11 cellular contexts compared by ENCODE assay signal in the genomic region with DNA sequence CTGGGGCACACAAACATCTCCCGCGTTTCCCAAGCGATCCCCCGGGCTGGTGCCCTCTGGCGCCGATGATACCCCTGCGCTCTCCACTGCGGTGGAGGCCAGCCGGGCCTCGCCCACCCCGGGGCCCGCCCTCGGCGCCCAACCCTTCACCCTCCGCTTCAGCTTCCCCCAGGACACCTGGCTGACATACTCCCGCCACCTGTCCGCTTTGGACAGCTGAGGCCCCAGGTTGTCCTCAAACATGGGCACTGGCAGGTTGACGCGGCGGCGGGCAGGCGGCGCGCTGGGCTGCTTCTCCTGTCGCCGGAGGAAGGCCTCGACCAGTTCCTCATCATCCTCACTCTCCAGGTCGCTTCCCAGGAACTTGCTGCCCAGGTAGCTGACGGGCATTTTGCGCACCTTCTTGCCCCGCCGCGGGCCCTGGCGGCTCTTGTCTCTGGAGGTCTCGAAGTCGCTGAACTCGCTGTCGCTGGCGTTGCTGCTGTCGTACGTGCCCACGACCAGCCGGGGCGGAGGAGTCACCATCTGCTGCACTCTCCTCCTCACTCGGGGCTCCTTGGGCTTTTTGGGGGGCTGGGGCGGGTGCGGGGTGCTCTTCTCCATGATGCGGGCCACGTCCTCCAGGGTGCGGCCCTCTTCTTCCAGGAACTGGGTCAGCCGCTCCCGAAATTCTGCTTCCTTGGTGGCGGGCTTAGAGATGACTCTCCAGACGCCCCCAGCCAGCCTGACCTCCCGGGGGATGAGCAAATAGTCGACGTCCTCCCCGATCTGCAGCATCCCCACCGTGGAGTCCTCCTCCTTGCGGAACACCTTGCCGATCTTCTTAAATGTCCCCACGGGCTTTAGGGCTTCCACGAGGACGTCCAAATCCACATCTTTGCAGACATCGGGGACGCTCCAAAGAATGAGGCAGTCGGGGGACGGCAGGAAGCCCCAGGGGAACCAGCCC. TPM values are rescaled to one million over a fixed set of nuclear protein-coding genes. Genes with fewer than 3 reads are reported as not detected.
DNase-seq lines count a peak whose midpoint lies in the region; ATAC-seq and TF ChIP-seq lines count a peak whose summit lies in the region.
"Had no signal": no experiment of that assay in that cellular context is flagged by ENCODE, and none has a peak within 500 bp of the region (broad histone marks: within the 10 kb centered on the region; RNA-seq: fewer than 3 reads in every experiment).

No MANE protein-coding gene starts in this region.

- TF ChIP-seq CTCF in AG04450 (IDR thresholded peaks at IDR 0.05; ENCODE audit: low read depth, low read length) (no peak), gastroesophageal sphincter (IDR thresholded peaks at IDR 0.05) (no peak), ovary (IDR thresholded peaks at IDR 0.05) (no peak)

- H3K4me3 ChIP-seq in AG04450 (ENCODE audit: low read depth, low read length) (peak overlapping the region; percentile 74), SK-N-MC (peak overlapping the region; percentile 94), gastroesophageal sphincter (peak overlapping the region; percentile 1 to 57), ovary (peak overlapping the region; percentile 64)

- intact Hi-C loops in ovary (cut with DNase I) = no loop called here
- intact Hi-C loops in activated T-helper 1 cell treated with anti-CD3 and anti-CD28 coated beads, Interleukin-12 subunit alpha, Interleukin-12 subunit beta, Interleukin-2, Interleukin-4 antibody, amounts not matched to agents 30 ng/mL and 10 ng/mL and 1 ng/mL, durations not matched to agents 14 hours and 24 hours and 36 hours (cut with micrococcal nuclease) = no loop called here

- H3K27me3 ChIP-seq in AG04450 (ENCODE audit: control insufficient read depth, insufficient read depth, low read length) (peaks cover 3% of the 10 kb centered on the region), gastroesophageal sphincter (peaks cover 86% of the 10 kb centered on the region), ovary (no peaks in the 10 kb centered on the region)

- ATAC-seq in gastroesophageal sphincter (no peak), GM19467 (IDR thresholded peaks at IDR 0.05; ENCODE audit: unreplicated experiment) (no peak)
- ATAC-seq: PC-3 had no signal

- H3K36me3 ChIP-seq in SK-N-MC (ENCODE audit: insufficient read depth, low read length) (peaks cover 15% of the 10 kb centered on the region), gastroesophageal sphincter (no peaks in the 10 kb centered on the region), ovary (no peaks in the 10 kb centered on the region)

- H3K9ac ChIP-seq in SK-N-MC (ENCODE audit: insufficient read length) = peak overlapping the region; percentile 87
- H3K9ac ChIP-seq: KMS-11 had no signal

- TF ChIP-seq EP300 in gastroesophageal sphincter (IDR thresholded peaks at IDR 0.05) = no peak
- no peak for TF ChIP-seq EP300 in ovary (IDR thresholded peaks at IDR 0.05)

- no CpG with 5 or more reads among the region's 68 CpGs for WGBS in gastroesophageal sphincter (ENCODE audit: low coverage in 1 of 2), 2 donors
- 2 to 4% (median 3%) methylated on average over 61 to 68 of the region's 68 CpGs for WGBS in ovary, 3 donors

- H3K27ac Mint-ChIP-seq in activated T-helper 1 cell treated with anti-CD3 and anti-CD28 coated beads, Interleukin-12 subunit alpha, Interleukin-12 subunit beta, Interleukin-2, Interleukin-4 antibody, amounts not matched to agents 30 ng/mL and 10 ng/mL and 1 ng/mL, durations not matched to agents 14 hours and 24 hours and 36 hours = no peak overlapping the region

- H3K9me3 ChIP-seq in AG04450 (ENCODE audit: control insufficient read depth, insufficient read depth, low read length) = peaks cover 10% of the 10 kb centered on the region; the same call in 1 of the 2 replicates
- H3K9me3 ChIP-seq in SK-N-MC (ENCODE audit: low read depth, low read length) = no peaks in the 10 kb centered on the region
- H3K9me3 ChIP-seq in gastroesophageal sphincter = no peaks in the 10 kb centered on the region
- H3K9me3 ChIP-seq in ovary = no peaks in the 10 kb centered on the region

- H3K4me1 Mint-ChIP-seq in activated T-helper 1 cell treated with anti-CD3 and anti-CD28 coated beads, Interleukin-12 subunit alpha, Interleukin-12 subunit beta, Interleukin-2, Interleukin-4 antibody, amounts not matched to agents 30 ng/mL and 10 ng/mL and 1 ng/mL, durations not matched to agents 14 hours and 24 hours and 36 hours (ENCODE audit: low read depth) = peaks cover 6% of the 10 kb centered on the region

- H3K36me3 Mint-ChIP-seq in activated T-helper 1 cell treated with anti-CD3 and anti-CD28 coated beads, Interleukin-12 subunit alpha, Interleukin-12 subunit beta, Interleukin-2, Interleukin-4 antibody, amounts not matched to agents 30 ng/mL and 10 ng/mL and 1 ng/mL, durations not matched to agents 14 hours and 24 hours and 36 hours (ENCODE audit: low read depth) = no peaks in the 10 kb centered on the region

- peak overlapping the region; percentile 65 for H3K27ac ChIP-seq in AG04450 (ENCODE audit: low read depth, low read length)
- H3K27ac ChIP-seq in SK-N-MC = peak overlapping the region; percentile 25; the same call in 1 of the 2 replicates
- H3K27ac ChIP-seq in gastroesophageal sphincter = peak overlapping the region in 3 of 4 donors; percentile 65 to 78 (median 73)
- H3K27ac ChIP-seq in ovary = peak overlapping the region; percentile 46 to 84
- H3K27ac ChIP-seq: C4-2B, KMS-11 had no signal

- H3K27me3 Mint-ChIP-seq in activated T-helper 1 cell treated with anti-CD3 and anti-CD28 coated beads, Interleukin-12 subunit alpha, Interleukin-12 subunit beta, Interleukin-2, Interleukin-4 antibody, amounts not matched to agents 30 ng/mL and 10 ng/mL and 1 ng/mL, durations not matched to agents 14 hours and 24 hours and 36 hours (ENCODE audit: insufficient read depth) = peaks cover 67% of the 10 kb centered on the region

- POLR2A ChIA-PET in AG04450 (lab: Yijun Ruan, JAX) = interaction anchor here (0.9 to 1.3 kb wide), 3 partner anchors 7 to 68 kb away, joined by 3 to 10 read pairs (median 8); no protein-coding TSS in a partner anchor

- H3K4me1 ChIP-seq in gastroesophageal sphincter (peaks cover 0 to 76% (median 21%) of the 10 kb centered on the region in 3 donors), ovary (ENCODE audit: insufficient read depth) (peaks cover 13% of the 10 kb centered on the region)

- CTCF ChIA-PET in AG04450 (lab: Charles Lee) = interaction anchor here (1.5 to 1.7 kb wide), 2 partner anchors 9 to 17 kb away, joined by 6 to 11 read pairs; no protein-coding TSS in a partner anchor

- H3K4me3 Mint-ChIP-seq in activated T-helper 1 cell treated with anti-CD3 and anti-CD28 coated beads, Interleukin-12 subunit alpha, Interleukin-12 subunit beta, Interleukin-2, Interleukin-4 antibody, amounts not matched to agents 30 ng/mL and 10 ng/mL and 1 ng/mL, durations not matched to agents 14 hours and 24 hours and 36 hours = no peak overlapping the region

- TF ChIP-seq POLR2A in gastroesophageal sphincter (IDR thresholded peaks at IDR 0.05) = no peak
- TF ChIP-seq POLR2A in ovary (IDR thresholded peaks at IDR 0.05) = no peak

- DNase-seq in AG04450 (ENCODE audit: low read depth, low spot score) (no peak), SK-N-MC (ENCODE audit: low read depth, low spot score) (no peak), ovary (peak in 2 of 5 donors; percentile 47 to 50), HuH-7 (ENCODE audit: low spot score) (no peak)
- DNase-seq in activated T-helper 1 cell treated with anti-CD3 and anti-CD28 coated beads, Interleukin-12 subunit alpha, Interleukin-12 subunit beta, Interleukin-2, Interleukin-4 antibody, amounts not matched to agents 30 ng/mL and 10 ng/mL and 1 ng/mL, durations not matched to agents 14 hours and 24 hours and 36 hours (ENCODE audit: low spot score) = no peak
- no peak for DNase-seq in stimulated activated CD4-positive, alpha-beta T cell treated with anti-CD3 and anti-CD28 coated beads, Interleukin-4, amount 100 ng/mL, for 4 hours
- DNase-seq: PC-3 had no signal

- no peaks in the 10 kb centered on the region for H3K9me3 Mint-ChIP-seq in activated T-helper 1 cell treated with anti-CD3 and anti-CD28 coated beads, Interleukin-12 subunit alpha, Interleukin-12 subunit beta, Interleukin-2, Interleukin-4 antibody, amounts not matched to agents 30 ng/mL and 10 ng/mL and 1 ng/mL, durations not matched to agents 14 hours and 24 hours and 36 hours

RNA-seq across cellular contexts. Expression of gene CCDC8, which starts 1.1 kb away (rescaled TPM):
- 9.2 and 10.5 TPM in 2 replicates for polyA plus RNA-seq in AG04450 (2011; rRNA removed)
- 11.3 and 12.4 TPM in 2 replicates for polyA minus RNA-seq in AG04450 (2011; rRNA and poly(A)+ RNA removed)
- total RNA-seq in gastroesophageal sphincter = 10 to 100 TPM in 1 of 4 donors, 1 to 10 TPM in 3; 4.3 to 10.1 (median 7.6) TPM
- 10 to 100 TPM; 29.3 to 82.6 (median 67.9) TPM for total RNA-seq in ovary
- 10 to 100 TPM; 20.1 to 35.7 TPM for polyA plus RNA-seq in ovary
- total RNA-seq in activated T-helper 1 cell treated with anti-CD3 and anti-CD28 coated beads, Interleukin-12 subunit alpha, Interleukin-12 subunit beta, Interleukin-2, Interleukin-4 antibody, amounts not matched to agents 30 ng/mL and 10 ng/mL and 1 ng/mL, durations not matched to agents 14 hours and 24 hours and 36 hours = not detected in 2 replicates
- total RNA-seq: PC-3 had no signal

RNA-seq across cellular contexts. Expression of gene PNMA8C, which starts 16.4 kb away (rescaled TPM):
- polyA plus RNA-seq in AG04450 (2011; rRNA removed) (0.19 and 0.21 TPM in 2 replicates), ovary (under 1 TPM; 0.15 to 0.32 TPM)
- 0.51 and 0.87 TPM in 2 replicates for polyA minus RNA-seq in AG04450 (2011; rRNA and poly(A)+ RNA removed)
- total RNA-seq in gastroesophageal sphincter (under 1 TPM in 3 of 4 donors, not detected in 1; 0.12 to 0.39 (median 0.27) TPM), ovary (under 1 TPM in 6 of 7 donors, not detected in 1; 0.25 to 0.82 (median 0.39) TPM)
- total RNA-seq in activated T-helper 1 cell treated with anti-CD3 and anti-CD28 coated beads, Interleukin-12 subunit alpha, Interleukin-12 subunit beta, Interleukin-2, Interleukin-4 antibody, amounts not matched to agents 30 ng/mL and 10 ng/mL and 1 ng/mL, durations not matched to agents 14 hours and 24 hours and 36 hours = not detected in 2 replicates
- total RNA-seq: PC-3 had no signal

RNA-seq across cellular contexts. Expression of gene PNMA8A, which starts 59.1 kb away (rescaled TPM):
- 4.0 and 4.2 TPM in 2 replicates for polyA plus RNA-seq in AG04450 (2011; rRNA removed)
- polyA minus RNA-seq in AG04450 (2011; rRNA and poly(A)+ RNA removed) = 1.9 and 2.7 TPM in 2 replicates
- total RNA-seq in gastroesophageal sphincter = 1 to 10 TPM; 1.6 to 5.4 (median 4.0) TPM
- total RNA-seq in ovary = 10 to 100 TPM in 6 of 7 donors, 1 to 10 TPM in 1; 8.8 to 35.3 (median 32.8) TPM
- polyA plus RNA-seq in ovary = 10 to 100 TPM in 1 of 2 donors, 1 to 10 TPM in 1; 9.9 to 13.2 TPM
- total RNA-seq in activated T-helper 1 cell treated with anti-CD3 and anti-CD28 coated beads, Interleukin-12 subunit alpha, Interleukin-12 subunit beta, Interleukin-2, Interleukin-4 antibody, amounts not matched to agents 30 ng/mL and 10 ng/mL and 1 ng/mL, durations not matched to agents 14 hours and 24 hours and 36 hours = not detected in 2 replicates
- total RNA-seq: PC-3 had no signal

Comparison
In these comparisons a context has a peak if more than half of its experiments do, and no peak if none do; other contexts are left out.
1. H3K4me3 ChIP-seq: peak in every context shown above with its lines; median percentile 94 in SK-N-MC; 74 in AG04450; 64 in ovary; 29 in gastroesophageal sphincter.